Comparison of ENCODE assay signal across 11 cellular contexts in the genomic region with DNA sequence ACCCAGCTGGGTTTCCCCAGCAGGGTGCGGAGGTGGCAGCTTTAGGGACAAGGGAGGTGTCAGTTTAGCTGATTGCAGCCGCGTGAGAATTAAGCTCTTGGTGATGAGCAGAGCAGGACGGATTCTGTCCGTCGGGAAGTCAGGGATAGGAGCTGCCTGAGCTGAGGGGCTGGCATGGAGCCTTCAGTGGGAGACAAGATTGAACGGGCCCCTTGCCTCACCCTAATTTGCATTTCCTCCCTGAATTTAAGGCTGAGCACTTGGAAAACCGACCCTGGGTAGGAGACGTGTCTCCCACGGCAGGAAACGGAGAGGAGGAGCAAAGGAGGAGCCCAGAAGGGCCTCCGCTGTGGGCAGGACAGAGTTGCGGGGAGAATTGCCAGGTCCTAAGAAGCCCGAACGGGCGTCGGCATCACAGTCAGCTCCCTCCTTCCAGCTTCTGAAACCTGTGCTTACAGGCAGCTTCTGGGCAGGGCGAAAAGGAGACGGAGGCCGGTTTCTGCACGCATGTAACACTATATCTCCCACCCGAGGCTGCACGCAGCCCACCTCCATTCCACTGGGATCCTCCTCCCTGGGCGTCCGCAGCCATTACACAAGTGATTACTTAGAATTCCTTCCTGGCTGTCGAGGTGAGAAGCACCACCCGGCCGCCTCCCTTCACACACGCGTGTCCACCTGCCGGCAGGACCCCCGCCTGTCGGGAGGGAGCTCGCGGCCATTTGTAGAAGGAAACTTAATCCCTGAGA.
DNase-seq lines count a peak whose midpoint lies in the region; ATAC-seq and TF ChIP-seq lines count a peak whose summit lies in the region.
"Had no signal": no experiment of that assay in that cellular context is flagged by ENCODE, and none has a peak within 500 bp of the region (broad histone marks: within the 10 kb centered on the region; RNA-seq: fewer than 3 reads in every experiment).

No MANE protein-coding gene starts in this region.

- H3K4me1 Mint-ChIP-seq in endodermal cell (peaks cover 47% of the 10 kb centered on the region), T-helper 17 cell (peaks cover 4% of the 10 kb centered on the region)
- H3K4me1 Mint-ChIP-seq: CD8-positive, alpha-beta memory T cell had no signal

- H3K27ac ChIP-seq in endodermal cell (ENCODE audit: low read depth, low read length) (no peak overlapping the region), rectal smooth muscle tissue (ENCODE audit: low read depth, low read length) (no peak overlapping the region)
- H3K27ac ChIP-seq: KMS-11 had no signal

- H3K36me3 ChIP-seq in endodermal cell (ENCODE audit: control insufficient read depth, insufficient read depth, low read length) = no peaks in the 10 kb centered on the region
- H3K36me3 ChIP-seq in rectal smooth muscle tissue (ENCODE audit: control insufficient read depth, insufficient read depth, low read length) = no peaks in the 10 kb centered on the region

- no peaks in the 10 kb centered on the region for H3K9me3 Mint-ChIP-seq in endodermal cell

- TF ChIP-seq CTCF in endodermal cell (conservative IDR thresholded peaks at IDR 0.05) = no peak

- H3K4me3 ChIP-seq in endodermal cell (ENCODE audit: low read length) (no peak overlapping the region), rectal smooth muscle tissue (ENCODE audit: low read length) (peak overlapping the region; percentile 21)

- no peak overlapping the region for H3K9ac ChIP-seq in endodermal cell (ENCODE audit: extremely low read depth, low read length, poor library complexity, severe bottlenecking)
- no peak overlapping the region for H3K9ac ChIP-seq in rectal smooth muscle tissue (ENCODE audit: low read length)
- H3K9ac ChIP-seq: KMS-11 had no signal

- intact Hi-C loops in left colon (cut with DNase I, micrococcal nuclease) = no loop called here

- no peaks in the 10 kb centered on the region for H3K36me3 Mint-ChIP-seq in endodermal cell (ENCODE audit: low read depth)
- peaks cover 4% of the 10 kb centered on the region for H3K36me3 Mint-ChIP-seq in T-helper 17 cell (ENCODE audit: low read depth)

- WGBS in endodermal cell (ENCODE audit: insufficient coverage in 1 of 2, insufficient read length in 1 of 2), 2 experiments = 40 to 55% methylated on average over 11 to 35 of the region's 35 CpGs

- peaks cover 8% of the 10 kb centered on the region for H3K4me1 ChIP-seq in endodermal cell (ENCODE audit: control insufficient read depth, insufficient read depth, low read length)
- no peaks in the 10 kb centered on the region for H3K4me1 ChIP-seq in rectal smooth muscle tissue (ENCODE audit: control insufficient read depth, insufficient read depth, low read length)

- ATAC-seq in T-helper 17 cell = no peak
- ATAC-seq in left colon = no peak

- H3K27me3 Mint-ChIP-seq in endodermal cell (ENCODE audit: insufficient read depth) (no peaks in the 10 kb centered on the region), T-helper 17 cell (no peaks in the 10 kb centered on the region)

- H3K27me3 ChIP-seq in endodermal cell (ENCODE audit: control insufficient read depth, insufficient read depth, low read length, poor library complexity, severe bottlenecking) (no peaks in the 10 kb centered on the region), rectal smooth muscle tissue (ENCODE audit: control insufficient read depth, insufficient read depth, low read length) (peaks cover 5% of the 10 kb centered on the region)

- DNase-seq in ELF-1 (ENCODE audit: low read depth, low spot score) = peak; percentile 36
- peak; percentile 2 for DNase-seq in NCI-H128 (lab: John Stamatoyannopoulos, UW; ENCODE audit: unreplicated experiment)
- DNase-seq in endodermal cell = peak; percentile 87
- no peak for DNase-seq in T-helper 17 cell
- DNase-seq in SHP77 treated with DMSO at 0.1 percent for 48 hours (lab: John Stamatoyannopoulos, UW) = no peak
- no peak for DNase-seq in left colon
- DNase-seq: CD8-positive, alpha-beta memory T cell; GOT3; NCI-H187 had no signal

- H3K27ac Mint-ChIP-seq in endodermal cell (peak overlapping the region; percentile 89), T-helper 17 cell (no peak overlapping the region)
- H3K27ac Mint-ChIP-seq: CD8-positive, alpha-beta memory T cell had no signal

- H3K9me3 ChIP-seq in endodermal cell (ENCODE audit: control insufficient read depth, low read length) = no peaks in the 10 kb centered on the region
- H3K9me3 ChIP-seq in T-helper 17 cell (ENCODE audit: control insufficient read depth, low read length, poor library complexity, severe bottlenecking) = no peaks in the 10 kb centered on the region

- H3K4me3 Mint-ChIP-seq in endodermal cell (peak overlapping the region; percentile 47), T-helper 17 cell (no peak overlapping the region)

Comparison
In these comparisons a context has a peak if more than half of its experiments do, and no peak if none do; other contexts are left out.
1. DNase-seq: peak in ELF-1 (single experiment), NCI-H128 (single experiment) and endodermal cell (single experiment); none in T-helper 17 cell (0 of 3), SHP77 treated with DMSO at 0.1 percent for 48 hours (single experiment) and left colon (0 of 2).